ENCODE assay signal across 2 cellular contexts in the genomic region with DNA sequence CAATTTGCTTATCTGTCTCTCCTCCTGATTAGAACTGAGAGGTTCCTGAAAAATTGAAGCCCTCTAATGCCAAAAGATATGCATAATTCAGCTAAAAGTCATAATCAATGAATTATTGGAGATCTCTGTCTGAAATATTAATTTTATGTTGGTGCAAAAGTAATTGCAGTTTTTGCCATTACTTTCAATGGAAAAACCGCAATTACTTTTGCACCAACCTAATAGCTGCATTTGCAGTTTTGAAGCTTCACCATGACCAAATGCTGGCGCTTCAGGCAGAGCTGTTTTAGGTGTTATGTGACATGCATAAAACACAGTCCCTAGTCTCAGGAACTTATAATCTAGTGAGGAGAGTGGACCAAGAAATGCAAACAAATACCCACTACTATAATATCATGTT.
TF ChIP-seq lines count a peak whose summit lies in the region.

No MANE protein-coding gene starts in this region.

TF ChIP-seq in HEK293T, 16 proteins besides CTCF, POLR2A, EP300 and RAD21:
- TF ChIP-seq FOXA1 (IDR thresholded peaks at IDR 0.05) (no peak), ELF4 (IDR thresholded peaks at IDR 0.05) (peak; percentile 62; the same call in 1 of the 2 replicates)

TF ChIP-seq in SK-N-SH, 30 proteins besides CTCF, POLR2A, EP300 and RAD21:
- TF ChIP-seq NRF1 (IDR thresholded peaks at IDR 0.05; ENCODE audit: low read depth, low read length) = no peak
- no peak for TF ChIP-seq NFIC (IDR thresholded peaks at IDR 0.05; ENCODE audit: borderline replicate concordance)
- TF ChIP-seq FOSL2 (IDR thresholded peaks at IDR 0.05; ENCODE audit: borderline replicate concordance, low read depth) = no peak
- TF ChIP-seq TCF12 (IDR thresholded peaks at IDR 0.05) = no peak
- TF ChIP-seq SMC3 (IDR thresholded peaks at IDR 0.05; ENCODE audit: low read depth, low read length) = no peak
- TF ChIP-seq, protein P1, sequence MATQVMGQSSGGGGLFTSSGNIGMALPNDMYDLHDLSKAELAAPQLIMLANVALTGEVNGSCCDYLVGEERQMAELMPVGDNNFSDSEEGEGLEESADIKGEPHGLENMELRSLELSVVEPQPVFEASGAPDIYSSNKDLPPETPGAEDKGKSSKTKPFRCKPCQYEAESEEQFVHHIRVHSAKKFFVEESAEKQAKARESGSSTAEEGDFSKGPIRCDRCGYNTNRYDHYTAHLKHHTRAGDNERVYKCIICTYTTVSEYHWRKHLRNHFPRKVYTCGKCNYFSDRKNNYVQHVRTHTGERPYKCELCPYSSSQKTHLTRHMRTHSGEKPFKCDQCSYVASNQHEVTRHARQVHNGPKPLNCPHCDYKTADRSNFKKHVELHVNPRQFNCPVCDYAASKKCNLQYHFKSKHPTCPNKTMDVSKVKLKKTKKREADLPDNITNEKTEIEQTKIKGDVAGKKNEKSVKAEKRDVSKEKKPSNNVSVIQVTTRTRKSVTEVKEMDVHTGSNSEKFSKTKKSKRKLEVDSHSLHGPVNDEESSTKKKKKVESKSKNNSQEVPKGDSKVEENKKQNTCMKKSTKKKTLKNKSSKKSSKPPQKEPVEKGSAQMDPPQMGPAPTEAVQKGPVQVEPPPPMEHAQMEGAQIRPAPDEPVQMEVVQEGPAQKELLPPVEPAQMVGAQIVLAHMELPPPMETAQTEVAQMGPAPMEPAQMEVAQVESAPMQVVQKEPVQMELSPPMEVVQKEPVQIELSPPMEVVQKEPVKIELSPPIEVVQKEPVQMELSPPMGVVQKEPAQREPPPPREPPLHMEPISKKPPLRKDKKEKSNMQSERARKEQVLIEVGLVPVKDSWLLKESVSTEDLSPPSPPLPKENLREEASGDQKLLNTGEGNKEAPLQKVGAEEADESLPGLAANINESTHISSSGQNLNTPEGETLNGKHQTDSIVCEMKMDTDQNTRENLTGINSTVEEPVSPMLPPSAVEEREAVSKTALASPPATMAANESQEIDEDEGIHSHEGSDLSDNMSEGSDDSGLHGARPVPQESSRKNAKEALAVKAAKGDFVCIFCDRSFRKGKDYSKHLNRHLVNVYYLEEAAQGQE (IDR thresholded peaks at IDR 0.05; ENCODE audit: low read depth, low read length) = no peak
- TF ChIP-seq, protein P2, sequence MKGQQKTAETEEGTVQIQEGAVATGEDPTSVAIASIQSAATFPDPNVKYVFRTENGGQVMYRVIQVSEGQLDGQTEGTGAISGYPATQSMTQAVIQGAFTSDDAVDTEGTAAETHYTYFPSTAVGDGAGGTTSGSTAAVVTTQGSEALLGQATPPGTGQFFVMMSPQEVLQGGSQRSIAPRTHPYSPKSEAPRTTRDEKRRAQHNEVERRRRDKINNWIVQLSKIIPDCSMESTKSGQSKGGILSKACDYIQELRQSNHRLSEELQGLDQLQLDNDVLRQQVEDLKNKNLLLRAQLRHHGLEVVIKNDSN (IDR thresholded peaks at IDR 0.05; ENCODE audit: borderline replicate concordance, low read depth) = no peak
- TF ChIP-seq FOXM1 (IDR thresholded peaks at IDR 0.05; ENCODE audit: low read depth) = no peak
